ENCODE assay signal across 23 cellular contexts in the genomic region with DNA sequence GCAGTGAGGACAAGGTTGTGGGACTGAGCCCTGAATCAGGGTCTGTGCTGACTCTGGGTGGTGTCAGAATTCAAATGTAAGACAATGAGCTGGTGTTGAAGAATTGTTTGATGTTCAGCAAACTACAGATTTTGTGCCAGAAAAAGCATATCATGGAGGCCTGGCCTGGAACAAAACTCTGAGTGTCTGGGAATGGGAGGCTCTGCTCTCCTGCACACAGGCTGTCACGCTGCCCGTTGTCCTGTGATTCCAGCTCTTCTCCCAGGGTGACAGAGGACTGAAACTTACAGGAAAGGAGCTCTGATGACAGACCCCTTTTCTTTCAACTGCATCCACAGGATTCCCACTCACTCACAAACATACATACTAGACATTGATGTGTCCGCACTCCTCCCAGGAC.
A peak's percentile ranks its signal among the peaks of the same experiment; 100 is the strongest.
DNase-seq lines count a peak whose midpoint lies in the region; ATAC-seq and TF ChIP-seq lines count a peak whose summit lies in the region.
"Had no signal": no experiment of that assay in that cellular context is flagged by ENCODE, and none has a peak within 500 bp of the region (broad histone marks: within the 10 kb centered on the region; RNA-seq: fewer than 3 reads in every experiment).

No MANE protein-coding gene starts in this region.

- no peak for TF ChIP-seq CTCF in nephron progenitor cell (IDR thresholded peaks at IDR 0.05)

- no peaks in the 10 kb centered on the region for H3K4me1 ChIP-seq in aorta (ENCODE audit: control insufficient read depth in 1 of 2, insufficient read depth in 2 of 2, low read length in 2 of 2)

- peaks cover 11% of the 10 kb centered on the region for H3K9me3 Mint-ChIP-seq in activated CD4-positive, alpha-beta T cell treated with anti-CD3 and anti-CD28 coated beads, Interleukin-2, amount 10 ng/mL, durations not matched to agents 24 days and 14 days
- peaks cover 6% of the 10 kb centered on the region for H3K9me3 Mint-ChIP-seq in activated CD4-positive, alpha-beta T cell treated with anti-CD3 and anti-CD28 coated beads for 36 hours (ENCODE audit: low read depth)
- H3K9me3 Mint-ChIP-seq in nephron progenitor cell = peaks cover 24% of the 10 kb centered on the region

- H3K36me3 Mint-ChIP-seq in activated CD4-positive, alpha-beta T cell treated with anti-CD3 and anti-CD28 coated beads, Interleukin-2, amount 10 ng/mL, durations not matched to agents 24 days and 14 days (ENCODE audit: low read depth) = no peaks in the 10 kb centered on the region
- H3K36me3 Mint-ChIP-seq in activated CD4-positive, alpha-beta T cell treated with anti-CD3 and anti-CD28 coated beads for 36 hours (ENCODE audit: low read depth) = no peaks in the 10 kb centered on the region
- no peaks in the 10 kb centered on the region for H3K36me3 Mint-ChIP-seq in nephron progenitor cell (ENCODE audit: low read depth)
- H3K36me3 Mint-ChIP-seq: CD14-positive monocyte had no signal

- CTCF ChIA-PET in activated CD4-positive, alpha-beta T cell treated with anti-CD3 and anti-CD28 coated beads for 36 hours (lab: Charles Lee) = no interaction called here

- H3K4me3 Mint-ChIP-seq in activated CD4-positive, alpha-beta T cell treated with anti-CD3 and anti-CD28 coated beads, Interleukin-2, amount 10 ng/mL, durations not matched to agents 24 days and 14 days = no peak overlapping the region
- no peak overlapping the region for H3K4me3 Mint-ChIP-seq in activated CD4-positive, alpha-beta T cell treated with anti-CD3 and anti-CD28 coated beads for 36 hours
- no peak overlapping the region for H3K4me3 Mint-ChIP-seq in nephron progenitor cell
- H3K4me3 Mint-ChIP-seq: CD14-positive monocyte had no signal

- POLR2A ChIA-PET in activated CD4-positive, alpha-beta T cell treated with anti-CD3 and anti-CD28 coated beads for 36 hours (lab: Charles Lee) = no interaction called here

- peak; percentile 24 for DNase-seq in activated CD4-positive, alpha-beta T cell treated with anti-CD3 and anti-CD28 coated beads, Interleukin-2, amount 10 ng/mL, durations not matched to agents 24 days and 14 days
- no peak for DNase-seq in activated CD4-positive, alpha-beta T cell treated with anti-CD3 and anti-CD28 coated beads for 36 hours
- peak; percentile 30 to 47 for DNase-seq in hippocampal formation (lab: John Stamatoyannopoulos, UW)
- no peak for DNase-seq in nephron progenitor cell
- DNase-seq in aorta = no peak
- no peak for DNase-seq in HuH-7 (ENCODE audit: low spot score)
- DNase-seq: AML-193, DMS53, GF-D8, Karpas-422, MV-4-11, NCI-H1694 treated with DMSO at 0.1 percent for 48 hours, NCI-H2081 treated with DMSO at 0.1 percent for 48 hours, NCI-H2171 treated with DMSO at 0.1 percent for 48 hours, NCI-H446, NCI-H526 treated with DMSO at 0.1 percent for 48 hours, PC-3, SHP77 treated with DMSO at 0.1 percent for 48 hours had no signal

- H3K9me3 ChIP-seq in aorta (ENCODE audit: control insufficient read depth, low read length) = no peaks in the 10 kb centered on the region

- no peaks in the 10 kb centered on the region for H3K36me3 ChIP-seq in aorta (ENCODE audit: control insufficient read depth in 1 of 2, insufficient read depth in 2 of 2, low read length in 1 of 2)

- no peaks in the 10 kb centered on the region for H3K4me1 Mint-ChIP-seq in activated CD4-positive, alpha-beta T cell treated with anti-CD3 and anti-CD28 coated beads, Interleukin-2, amount 10 ng/mL, durations not matched to agents 24 days and 14 days
- no peaks in the 10 kb centered on the region for H3K4me1 Mint-ChIP-seq in activated CD4-positive, alpha-beta T cell treated with anti-CD3 and anti-CD28 coated beads for 36 hours
- H3K4me1 Mint-ChIP-seq in nephron progenitor cell = peaks cover 24% of the 10 kb centered on the region
- H3K4me1 Mint-ChIP-seq: CD14-positive monocyte had no signal

- H3K27me3 ChIP-seq in aorta (ENCODE audit: control insufficient read depth in 1 of 2, insufficient read depth in 2 of 2, low read length in 1 of 2) = no peaks in the 10 kb centered on the region

- H3K27me3 Mint-ChIP-seq in activated CD4-positive, alpha-beta T cell treated with anti-CD3 and anti-CD28 coated beads, Interleukin-2, amount 10 ng/mL, durations not matched to agents 24 days and 14 days = no peaks in the 10 kb centered on the region
- no peaks in the 10 kb centered on the region for H3K27me3 Mint-ChIP-seq in activated CD4-positive, alpha-beta T cell treated with anti-CD3 and anti-CD28 coated beads for 36 hours
- H3K27me3 Mint-ChIP-seq in nephron progenitor cell (ENCODE audit: low read depth, poor library complexity) = no peaks in the 10 kb centered on the region

- H3K27ac ChIP-seq in temporal lobe (ENCODE audit: low read depth, low read length) (peak overlapping the region; percentile 83), aorta (ENCODE audit: low read depth in 1 of 2, low read length in 2 of 2) (no peak overlapping the region)
- H3K27ac ChIP-seq: 22Rv1, RWPE1 had no signal

- 67 to 74% methylated on average over 3 of the region's 3 CpGs for WGBS in aorta, 2 donors

- no peak overlapping the region for H3K27ac Mint-ChIP-seq in activated CD4-positive, alpha-beta T cell treated with anti-CD3 and anti-CD28 coated beads, Interleukin-2, amount 10 ng/mL, durations not matched to agents 24 days and 14 days
- H3K27ac Mint-ChIP-seq in activated CD4-positive, alpha-beta T cell treated with anti-CD3 and anti-CD28 coated beads for 36 hours = no peak overlapping the region
- H3K27ac Mint-ChIP-seq in nephron progenitor cell = peak overlapping the region; percentile 25
- H3K27ac Mint-ChIP-seq: CD14-positive monocyte had no signal

- intact Hi-C loops in activated CD4-positive, alpha-beta T cell treated with anti-CD3 and anti-CD28 coated beads, Interleukin-2, amount 10 ng/mL, durations not matched to agents 24 days and 14 days (cut with micrococcal nuclease) = no loop called here
- intact Hi-C loops in activated CD4-positive, alpha-beta T cell treated with anti-CD3 and anti-CD28 coated beads for 36 hours (cut with DNase I, micrococcal nuclease) = no loop called here
- intact Hi-C loops in aorta (cut with DNase I) = no loop called here

- no peak for ATAC-seq in activated CD4-positive, alpha-beta T cell treated with anti-CD3 and anti-CD28 coated beads for 36 hours
- no peak for ATAC-seq in aorta (ENCODE audit: low FRiP score)
- no peak for ATAC-seq in HG03025 (IDR thresholded peaks at IDR 0.05; ENCODE audit: low FRiP score, unreplicated experiment)
- ATAC-seq: PC-3 had no signal

- no peak overlapping the region for H3K4me3 ChIP-seq in aorta (ENCODE audit: low read length in 2 of 2)

Comparison
In these comparisons a context has a peak if more than half of its experiments do, and no peak if none do; other contexts are left out.
1. DNase-seq: peak in activated CD4-positive, alpha-beta T cell treated with anti-CD3 and anti-CD28 coated beads, Interleukin-2, amount 10 ng/mL, durations not matched to agents 24 days and 14 days (single experiment) and hippocampal formation (2 of 2); none in activated CD4-positive, alpha-beta T cell treated with anti-CD3 and anti-CD28 coated beads for 36 hours (single experiment), nephron progenitor cell (single experiment), aorta (0 of 2) and HuH-7 (single experiment).